ENCODE assay signal across 10 cellular contexts in genomic region chr3:69443554-69443953, GRCh38.
"Had no signal": no experiment of that assay in that cellular context is flagged by ENCODE, and none has a peak within 500 bp of the region (broad histone marks: within the 10 kb centered on the region; RNA-seq: fewer than 3 reads in every experiment).

No MANE protein-coding gene starts in this region.

- H3K27me3 ChIP-seq: brain microvascular endothelial cell, transverse colon had no signal

- H3K27ac ChIP-seq: brain microvascular endothelial cell, transverse colon had no signal

- H3K27me3 Mint-ChIP-seq: stimulated activated memory B cell treated with anti-CD40 and anti-IgM and Interleukin-4, amounts not matched to agents 10 μg/mL and 1 μg/mL and 100 μg/mL, for 72 hours had no signal

- H3K4me3 ChIP-seq: transverse colon had no signal

- H3K9me3 Mint-ChIP-seq: activated naive CD4-positive, alpha-beta T cell treated with anti-CD3 and anti-CD28 coated beads for 36 hours had no signal

- ATAC-seq: activated CD8-positive, alpha-beta T cell treated with anti-CD3 and anti-CD28 coated beads, Interleukin-2, amount 10 ng/mL, durations not matched to agents 7 days and 5 days; stimulated activated memory B cell treated with anti-CD40 and anti-IgM and Interleukin-4, amounts not matched to agents 10 μg/mL and 1 μg/mL and 100 μg/mL, for 72 hours had no signal

- H3K9me3 ChIP-seq: transverse colon had no signal

- H3K36me3 ChIP-seq: brain microvascular endothelial cell, transverse colon had no signal

- H3K4me1 Mint-ChIP-seq: endodermal cell; stimulated activated memory B cell treated with anti-CD40 and anti-IgM and Interleukin-4, amounts not matched to agents 10 μg/mL and 1 μg/mL and 100 μg/mL, for 72 hours had no signal

- H3K36me3 Mint-ChIP-seq: stimulated activated memory B cell treated with anti-CD40 and anti-IgM and Interleukin-4, amounts not matched to agents 10 μg/mL and 1 μg/mL and 100 μg/mL, for 72 hours had no signal

- H3K27ac Mint-ChIP-seq: activated CD8-positive, alpha-beta T cell treated with anti-CD3 and anti-CD28 coated beads, Interleukin-2, amount 10 ng/mL, durations not matched to agents 7 days and 5 days; endodermal cell; stimulated activated memory B cell treated with anti-CD40 and anti-IgM and Interleukin-4, amounts not matched to agents 10 μg/mL and 1 μg/mL and 100 μg/mL, for 72 hours had no signal

- H3K4me3 Mint-ChIP-seq: activated CD8-positive, alpha-beta T cell treated with anti-CD3 and anti-CD28 coated beads, Interleukin-2, amount 10 ng/mL, durations not matched to agents 7 days and 5 days; activated naive CD4-positive, alpha-beta T cell treated with anti-CD3 and anti-CD28 coated beads for 36 hours; endodermal cell; stimulated activated memory B cell treated with anti-CD40 and anti-IgM and Interleukin-4, amounts not matched to agents 10 μg/mL and 1 μg/mL and 100 μg/mL, for 72 hours had no signal

- DNase-seq: activated CD8-positive, alpha-beta memory T cell treated with anti-CD3 and anti-CD28 coated beads, Interleukin-2, amount 50 U/mL, for 48 hours; activated CD8-positive, alpha-beta T cell treated with anti-CD3 and anti-CD28 coated beads, Interleukin-2, amount 10 ng/mL, durations not matched to agents 7 days and 5 days; brain microvascular endothelial cell; endodermal cell; kidney glomerular epithelial cell; mesendoderm; small intestine; transverse colon had no signal
